1 cellular context compared by ENCODE assay signal in genomic region chr19:39335168-39335567, GRCh38.
TF ChIP-seq lines count a peak whose summit lies in the region.

No MANE protein-coding gene starts in this region.

TF ChIP-seq in HepG2, 621 proteins besides CTCF, POLR2A, EP300 and RAD21:
- no peak for TF ChIP-seq FOXA1 (IDR thresholded peaks at IDR 0.05)
- no peak for TF ChIP-seq FOXA1 (CRISPR knock-in tag; IDR thresholded peaks at IDR 0.05)
- TF ChIP-seq HNRNPK (IDR thresholded peaks at IDR 0.05; ENCODE audit: low read depth, low read length, poor library complexity, severe bottlenecking): no peak
- TF ChIP-seq MZF1 (CRISPR knock-in tag; IDR thresholded peaks at IDR 0.05; ENCODE audit: borderline replicate concordance): no peak
